Comparison of ENCODE assay signal across 2 cellular contexts in genomic region chr6:131736010-131736409, GRCh38.
TF ChIP-seq lines count a peak whose summit lies in the region.

No MANE protein-coding gene starts in this region.

TF ChIP-seq in H1, 55 proteins besides CTCF, POLR2A, EP300 and RAD21 (continued from another document):
- TF ChIP-seq MAFK (IDR thresholded peaks at IDR 0.05; ENCODE audit: low read depth, low read length) (no peak), TAF7 (optimal IDR thresholded peaks at IDR 0.05; ENCODE audit: borderline replicate concordance, low read depth, low read length) (no peak), MAX (IDR thresholded peaks at IDR 0.05) (no peak), RFX5 (IDR thresholded peaks at IDR 0.05; ENCODE audit: borderline replicate concordance, low read depth, low read length) (no peak), CHD1 (IDR thresholded peaks at IDR 0.05; ENCODE audit: low read depth, low read length) (no peak), BCL11A (IDR thresholded peaks at IDR 0.05; ENCODE audit: low read depth in 2 of 2, low read length in 2 of 2) (no peak), CREB1 (IDR thresholded peaks at IDR 0.05) (no peak), TBP (IDR thresholded peaks at IDR 0.05; ENCODE audit: low read depth, low read length) (no peak), KDM5A (IDR thresholded peaks at IDR 0.05; ENCODE audit: low read length) (no peak), RBBP5 (IDR thresholded peaks at IDR 0.05; ENCODE audit: borderline replicate concordance, low read depth, low read length) (no peak), RNF2 (IDR thresholded peaks at IDR 0.05; ENCODE audit: borderline replicate concordance, low read depth, low read length, missing control alignments, poor library complexity, severe bottlenecking) (no peak), CBX5 (IDR thresholded peaks at IDR 0.05; ENCODE audit: low read depth, low read length) (no peak), SP4 (IDR thresholded peaks at IDR 0.05; ENCODE audit: low read length) (no peak), CTBP2 (IDR thresholded peaks at IDR 0.05; ENCODE audit: borderline replicate concordance, insufficient read depth, insufficient read length, low read length) (no peak), NANOG (IDR thresholded peaks at IDR 0.05; ENCODE audit: insufficient read depth, low read depth, low read length, poor library complexity, severe bottlenecking) (no peak)
- TF ChIP-seq, protein P1, sequence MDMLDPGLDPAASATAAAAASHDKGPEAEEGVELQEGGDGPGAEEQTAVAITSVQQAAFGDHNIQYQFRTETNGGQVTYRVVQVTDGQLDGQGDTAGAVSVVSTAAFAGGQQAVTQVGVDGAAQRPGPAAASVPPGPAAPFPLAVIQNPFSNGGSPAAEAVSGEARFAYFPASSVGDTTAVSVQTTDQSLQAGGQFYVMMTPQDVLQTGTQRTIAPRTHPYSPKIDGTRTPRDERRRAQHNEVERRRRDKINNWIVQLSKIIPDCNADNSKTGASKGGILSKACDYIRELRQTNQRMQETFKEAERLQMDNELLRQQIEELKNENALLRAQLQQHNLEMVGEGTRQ (IDR thresholded peaks at IDR 0.05; ENCODE audit: low read length): no peak

TF ChIP-seq in neural cell, 6 proteins besides CTCF, POLR2A, EP300 and RAD21 (continued from another document):
- TF ChIP-seq REST (IDR thresholded peaks at IDR 0.05; ENCODE audit: borderline replicate concordance): no peak
